Comparison of ENCODE assay signal across 1 cellular context in genomic region chr11:78037056-78037455, GRCh38.
TF ChIP-seq lines count a peak whose summit lies in the region.

No MANE protein-coding gene starts in this region.

TF ChIP-seq in endothelial cell of umbilical vein, 7 proteins besides CTCF, POLR2A, EP300 and RAD21 (continued from another document):
- no peak for TF ChIP-seq MAX (IDR thresholded peaks at IDR 0.05; ENCODE audit: insufficient read depth, insufficient read length)
- no peak for TF ChIP-seq EZH2 (IDR thresholded peaks at IDR 0.05; ENCODE audit: borderline replicate concordance, low read depth, low read length, severe bottlenecking)
- TF ChIP-seq JUN (IDR thresholded peaks at IDR 0.05; ENCODE audit: borderline replicate concordance, insufficient read depth, insufficient read length, low read depth) = no peak
